Comparison of ENCODE assay signal across 8 cellular contexts in genomic region chr4:24582235-24582863, GRCh38. TPM values are rescaled to one million over a fixed set of nuclear protein-coding genes. Genes with fewer than 3 reads are reported as not detected.
DNase-seq lines count a peak whose midpoint lies in the region; ATAC-seq and TF ChIP-seq lines count a peak whose summit lies in the region.

No MANE protein-coding gene starts in this region.

- H3K9me3 Mint-ChIP-seq in activated B cell treated with CpG ODN at 0.5 μM for 24 hours: no peaks in the 10 kb centered on the region
- H3K9me3 Mint-ChIP-seq in stimulated activated effector memory CD8-positive, alpha-beta T cell treated with anti-CD3 and anti-CD28 coated beads, Interleukin-12 subunit alpha, Interleukin-12 subunit beta, amount 100 ng/mL, for 72 hours: no peaks in the 10 kb centered on the region

- no peaks in the 10 kb centered on the region for H3K27me3 Mint-ChIP-seq in activated B cell treated with CpG ODN at 0.5 μM for 24 hours

- H3K4me1 ChIP-seq in left ventricle myocardium inferior: peaks cover 74% of the 10 kb centered on the region

- peak overlapping the region; percentile 98 for H3K27ac ChIP-seq in left ventricle myocardium inferior (replicated peaks)

- no peaks in the 10 kb centered on the region for H3K9me3 ChIP-seq in left ventricle myocardium inferior (replicated peaks)

- intact Hi-C loops in activated B cell treated with CpG ODN at 0.5 μM for 24 hours (cut with micrococcal nuclease) (loop anchor here (2.0 to 5.0 kb wide), 2 partner anchors 14 to 2000 kb away; partner anchors contain the start of gene TBC1D19), left ventricle myocardium inferior (cut with micrococcal nuclease) (no loop called here)

- no peak for ATAC-seq in activated B cell treated with CpG ODN at 0.5 μM for 24 hours (ENCODE audit: low read depth)
- no peak for ATAC-seq in stimulated activated effector memory CD8-positive, alpha-beta T cell treated with anti-CD3 and anti-CD28 coated beads, Interleukin-12 subunit alpha, Interleukin-12 subunit beta, amount 100 ng/mL, for 72 hours
- no peak for ATAC-seq in GM21423 (IDR thresholded peaks at IDR 0.05; ENCODE audit: unreplicated experiment)
- ATAC-seq in GM18520 (IDR thresholded peaks at IDR 0.05; ENCODE audit: unreplicated experiment): no peak

- peak overlapping the region; percentile 98 for H3K4me3 Mint-ChIP-seq in activated B cell treated with CpG ODN at 0.5 μM for 24 hours
- H3K4me3 Mint-ChIP-seq in stimulated activated effector memory CD8-positive, alpha-beta T cell treated with anti-CD3 and anti-CD28 coated beads, Interleukin-12 subunit alpha, Interleukin-12 subunit beta, amount 100 ng/mL, for 72 hours: peak overlapping the region; percentile 92

- CTCF ChIA-PET in activated B cell treated with CpG ODN at 0.5 μM for 24 hours (lab: Charles Lee): no interaction called here

- DNase-seq in DMS 273 (lab: John Stamatoyannopoulos, UW; ENCODE audit: unreplicated experiment) (peak; percentile 9), DMS 273 treated with DMSO at 0.1 percent for 48 hours (lab: John Stamatoyannopoulos, UW) (no peak), activated B cell treated with CpG ODN at 0.5 μM for 24 hours (no peak), left ventricle myocardium inferior (no peak), NCI-H146 treated with DMSO at 0.1 percent for 48 hours (lab: John Stamatoyannopoulos, UW; ENCODE audit: unreplicated experiment) (no peak)
- no peak for DNase-seq in stimulated activated effector memory CD8-positive, alpha-beta T cell treated with anti-CD3 and anti-CD28 coated beads, Interleukin-12 subunit alpha, Interleukin-12 subunit beta, amount 100 ng/mL, for 72 hours (ENCODE audit: low spot score in 2 of 2)

- H3K4me1 Mint-ChIP-seq in activated B cell treated with CpG ODN at 0.5 μM for 24 hours: peaks cover 58% of the 10 kb centered on the region
- peaks cover 52% of the 10 kb centered on the region for H3K4me1 Mint-ChIP-seq in stimulated activated effector memory CD8-positive, alpha-beta T cell treated with anti-CD3 and anti-CD28 coated beads, Interleukin-12 subunit alpha, Interleukin-12 subunit beta, amount 100 ng/mL, for 72 hours

- H3K36me3 Mint-ChIP-seq in activated B cell treated with CpG ODN at 0.5 μM for 24 hours (ENCODE audit: low read depth): peaks cover 36% of the 10 kb centered on the region
- H3K36me3 Mint-ChIP-seq in stimulated activated effector memory CD8-positive, alpha-beta T cell treated with anti-CD3 and anti-CD28 coated beads, Interleukin-12 subunit alpha, Interleukin-12 subunit beta, amount 100 ng/mL, for 72 hours: peaks cover 76% of the 10 kb centered on the region

- POLR2A ChIA-PET in activated B cell treated with CpG ODN at 0.5 μM for 24 hours (lab: Charles Lee): no interaction called here

- TF ChIP-seq CTCF in activated B cell treated with CpG ODN at 0.5 μM for 24 hours (IDR thresholded peaks at IDR 0.05) (no peak), left ventricle myocardium inferior (IDR thresholded peaks at IDR 0.05; ENCODE audit: borderline replicate concordance) (no peak)

- H3K4me3 ChIP-seq in left ventricle myocardium inferior: peak overlapping the region; percentile 98

- no peaks in the 10 kb centered on the region for H3K36me3 ChIP-seq in left ventricle myocardium inferior

- no peaks in the 10 kb centered on the region for H3K27me3 ChIP-seq in left ventricle myocardium inferior (ENCODE audit: low read depth)

- peak overlapping the region; percentile 19 for H3K27ac Mint-ChIP-seq in activated B cell treated with CpG ODN at 0.5 μM for 24 hours
- H3K27ac Mint-ChIP-seq in stimulated activated effector memory CD8-positive, alpha-beta T cell treated with anti-CD3 and anti-CD28 coated beads, Interleukin-12 subunit alpha, Interleukin-12 subunit beta, amount 100 ng/mL, for 72 hours: peak overlapping the region; percentile 99

RNA-seq across cellular contexts. Expression of gene DHX15, which starts 2.0 kb away (rescaled TPM):
- 145 and 163 TPM in 2 replicates for total RNA-seq in activated B cell treated with CpG ODN at 0.5 μM for 24 hours
- 50.7 TPM for total RNA-seq in left ventricle myocardium inferior
